In genomic region chr4:104163820-104164219, GRCh38 we compare ENCODE assay signal across 19 cellular contexts.
"Had no signal": no experiment of that assay in that cellular context is flagged by ENCODE, and none has a peak within 500 bp of the region (broad histone marks: within the 10 kb centered on the region; RNA-seq: fewer than 3 reads in every experiment).

No MANE protein-coding gene starts in this region.

- H3K27ac Mint-ChIP-seq: activated CD4-positive, alpha-beta T cell treated with anti-CD3 and anti-CD28 coated beads for 36 hours; activated naive CD8-positive, alpha-beta T cell; activated T-helper 1 cell treated with anti-CD3 and anti-CD28 coated beads, Interleukin-12 subunit alpha, Interleukin-12 subunit beta, Interleukin-2, Interleukin-4 antibody, amounts not matched to agents 30 ng/mL and 10 ng/mL and 1 ng/mL, durations not matched to agents 14 hours and 24 hours and 36 hours; brain; endodermal cell; stimulated activated naive B cell treated with anti-CD40 and anti-IgM and Interleukin-4, amounts not matched to agents 10 μg/mL and 1 μg/mL and 100 μg/mL, for 72 hours; WTC11 had no signal

- DNase-seq: activated CD4-positive, alpha-beta T cell treated with anti-CD3 and anti-CD28 coated beads for 36 hours; activated CD4-positive, alpha-beta T cell treated with anti-CD3 and anti-CD28 coated beads, Interleukin-2, amount 50 U/mL, for 48 hours; activated T-cell treated with anti-CD3 and anti-CD28 coated beads for 4 hours; colonic mucosa; endodermal cell; erythroblast; right cardiac atrium; stimulated activated naive B cell treated with anti-CD40 and anti-IgM and Interleukin-4, amounts not matched to agents 10 μg/mL and 1 μg/mL and 100 μg/mL, for 72 hours had no signal

- H3K4me1 Mint-ChIP-seq: activated CD4-positive, alpha-beta T cell treated with anti-CD3 and anti-CD28 coated beads for 36 hours; brain; central memory CD8-positive, alpha-beta T cell; endodermal cell; neural crest cell; stimulated activated naive B cell treated with anti-CD40 and anti-IgM and Interleukin-4, amounts not matched to agents 10 μg/mL and 1 μg/mL and 100 μg/mL, for 72 hours; WTC11 had no signal

- H3K27me3 ChIP-seq: colonic mucosa had no signal

- H3K4me3 ChIP-seq: colonic mucosa, prostate gland, SK-N-MC, smooth muscle cell had no signal

- FAIRE-seq: islet of Langerhans, TTC549 had no signal

- H3K36me3 Mint-ChIP-seq: activated naive CD8-positive, alpha-beta T cell; brain; stimulated activated naive B cell treated with anti-CD40 and anti-IgM and Interleukin-4, amounts not matched to agents 10 μg/mL and 1 μg/mL and 100 μg/mL, for 72 hours; WTC11 had no signal

- H3K27me3 Mint-ChIP-seq: activated CD4-positive, alpha-beta T cell treated with anti-CD3 and anti-CD28 coated beads for 36 hours; activated naive CD8-positive, alpha-beta T cell; brain; central memory CD8-positive, alpha-beta T cell; stimulated activated naive B cell treated with anti-CD40 and anti-IgM and Interleukin-4, amounts not matched to agents 10 μg/mL and 1 μg/mL and 100 μg/mL, for 72 hours had no signal

- H3K9me3 Mint-ChIP-seq: brain; endodermal cell; stimulated activated naive B cell treated with anti-CD40 and anti-IgM and Interleukin-4, amounts not matched to agents 10 μg/mL and 1 μg/mL and 100 μg/mL, for 72 hours; WTC11 had no signal

- H3K36me3 ChIP-seq: colonic mucosa, prostate gland had no signal

- H3K4me3 Mint-ChIP-seq: activated CD4-positive, alpha-beta T cell treated with anti-CD3 and anti-CD28 coated beads for 36 hours; activated naive CD8-positive, alpha-beta T cell; activated T-helper 1 cell treated with anti-CD3 and anti-CD28 coated beads, Interleukin-12 subunit alpha, Interleukin-12 subunit beta, Interleukin-2, Interleukin-4 antibody, amounts not matched to agents 30 ng/mL and 10 ng/mL and 1 ng/mL, durations not matched to agents 14 hours and 24 hours and 36 hours; brain; central memory CD8-positive, alpha-beta T cell; endodermal cell; neural crest cell; stimulated activated naive B cell treated with anti-CD40 and anti-IgM and Interleukin-4, amounts not matched to agents 10 μg/mL and 1 μg/mL and 100 μg/mL, for 72 hours; WTC11 had no signal
